ENCODE assay signal across 17 cellular contexts in the genomic region with DNA sequence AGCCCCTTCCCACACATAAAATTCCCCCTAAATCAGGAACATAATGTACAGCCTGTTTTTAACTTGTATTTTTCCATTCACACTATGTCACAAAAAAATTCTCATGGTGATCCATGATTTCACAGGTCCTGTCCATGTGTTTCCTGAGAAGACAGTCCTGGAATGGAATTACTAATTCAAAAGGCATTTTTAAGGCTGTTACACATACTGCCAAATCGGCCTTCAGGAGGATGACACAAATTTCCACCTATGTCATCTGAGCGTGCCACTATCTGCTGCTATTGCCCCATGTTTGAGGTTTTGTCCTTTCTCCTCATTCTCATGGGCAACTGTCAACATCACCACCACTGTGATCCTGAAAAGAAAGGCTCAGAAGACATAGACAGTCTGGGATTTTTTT.
A peak's percentile ranks its signal among the peaks of the same experiment; 100 is the strongest.
DNase-seq lines count a peak whose midpoint lies in the region; ATAC-seq, FAIRE-seq and TF ChIP-seq lines count a peak whose summit lies in the region.
"Had no signal": no experiment of that assay in that cellular context is flagged by ENCODE, and none has a peak within 500 bp of the region (broad histone marks: within the 10 kb centered on the region; RNA-seq: fewer than 3 reads in every experiment).

No MANE protein-coding gene starts in this region.

- no peaks in the 10 kb centered on the region for H3K9me3 ChIP-seq in A549

- intact Hi-C loops in activated CD4-positive, alpha-beta T cell treated with anti-CD3 and anti-CD28 coated beads for 36 hours (cut with DNase I, micrococcal nuclease): no loop called here

- TF ChIP-seq RAD21 in A549 (conservative IDR thresholded peaks at IDR 0.05 in 1 of 2, IDR thresholded peaks at IDR 0.05 in 1 of 2): no peak

- no peak overlapping the region for H3K4me3 ChIP-seq in A549
- H3K4me3 ChIP-seq in coronary artery: no peak overlapping the region
- H3K4me3 ChIP-seq: lung had no signal

- peaks cover 72% of the 10 kb centered on the region for H3K4me1 Mint-ChIP-seq in HFFc6 (ENCODE audit: low read depth)
- H3K4me1 Mint-ChIP-seq in activated CD4-positive, alpha-beta T cell treated with anti-CD3 and anti-CD28 coated beads for 36 hours: peaks cover 5% of the 10 kb centered on the region

- no peaks in the 10 kb centered on the region for H3K27me3 ChIP-seq in foreskin keratinocyte

- 4% methylated on average over 2 of the region's 2 CpGs for WGBS in A549 (ENCODE audit: missing lambda C conversion rate)

- TF ChIP-seq EP300 in A549 (IDR thresholded peaks at IDR 0.05): no peak

- TF ChIP-seq POLR2A in A549 (IDR thresholded peaks at IDR 0.05; ENCODE audit: low read length) (no peak), GM12892 (IDR thresholded peaks at IDR 0.05; ENCODE audit: low read depth, low read length) (no peak)

- POLR2A ChIA-PET in A549 (lab: Yijun Ruan, JAX): no interaction called here
- POLR2A ChIA-PET in activated CD4-positive, alpha-beta T cell treated with anti-CD3 and anti-CD28 coated beads for 36 hours (lab: Charles Lee): no interaction called here

- CTCF ChIA-PET in A549 (lab: Yijun Ruan, JAX): no interaction called here
- CTCF ChIA-PET in activated CD4-positive, alpha-beta T cell treated with anti-CD3 and anti-CD28 coated beads for 36 hours (lab: Charles Lee): no interaction called here

- peak; percentile 66 to 88 for ATAC-seq in A549
- ATAC-seq in foreskin keratinocyte: peak; percentile 82
- no peak for ATAC-seq in activated CD4-positive, alpha-beta T cell treated with anti-CD3 and anti-CD28 coated beads for 36 hours
- ATAC-seq: activated T-cell treated with anti-CD3 and anti-CD28 coated beads, Interleukin-2, amount 50 U/mL, for 4 hours; T-cell had no signal

- peaks cover 3% of the 10 kb centered on the region; the same call in 1 of the 2 replicates for H3K27me3 Mint-ChIP-seq in HFFc6 (ENCODE audit: insufficient read depth)
- no peaks in the 10 kb centered on the region for H3K27me3 Mint-ChIP-seq in activated CD4-positive, alpha-beta T cell treated with anti-CD3 and anti-CD28 coated beads for 36 hours
- H3K27me3 Mint-ChIP-seq: T-cell had no signal

- H3K27ac Mint-ChIP-seq in HFFc6: peak overlapping the region; percentile 93
- no peak overlapping the region for H3K27ac Mint-ChIP-seq in activated CD4-positive, alpha-beta T cell treated with anti-CD3 and anti-CD28 coated beads for 36 hours
- H3K27ac Mint-ChIP-seq: T-cell had no signal

- H3K27ac ChIP-seq in A549 (peak overlapping the region; percentile 11 to 63; a peak in 2 of 6 replicates), foreskin keratinocyte (no peak overlapping the region), coronary artery (no peak overlapping the region)

- H3K4me1 ChIP-seq in A549 (peaks cover 18% of the 10 kb centered on the region), foreskin keratinocyte (peaks cover 17% of the 10 kb centered on the region)

- H3K4me2 ChIP-seq in A549: peak overlapping the region; percentile 44

- no peak for FAIRE-seq in A549 (lab: Jason Lieb, UNC)
- FAIRE-seq in GM12892 (lab: Jason Lieb, UNC): no peak
- FAIRE-seq: endometrium had no signal

- no peaks in the 10 kb centered on the region for H3K9me3 Mint-ChIP-seq in HFFc6
- no peaks in the 10 kb centered on the region for H3K9me3 Mint-ChIP-seq in activated CD4-positive, alpha-beta T cell treated with anti-CD3 and anti-CD28 coated beads for 36 hours (ENCODE audit: low read depth)
- H3K9me3 Mint-ChIP-seq: activated T-cell treated with anti-CD3 and anti-CD28 coated beads, Interleukin-2, amount 50 U/mL, for 4 hours; T-cell had no signal

- H3K4me3 Mint-ChIP-seq in HFFc6: peak overlapping the region; percentile 60
- no peak overlapping the region for H3K4me3 Mint-ChIP-seq in activated CD4-positive, alpha-beta T cell treated with anti-CD3 and anti-CD28 coated beads for 36 hours
- H3K4me3 Mint-ChIP-seq: activated T-cell treated with anti-CD3 and anti-CD28 coated beads, Interleukin-2, amount 50 U/mL, for 4 hours; T-cell had no signal

- DNase-seq in A549 (ENCODE audit: low read depth in 1 of 2, low spot score in 1 of 2) (peak; percentile 37 to 38), HFFc6 (peak; percentile 93), amniotic stem cell (lab: John Stamatoyannopoulos, UW) (peak; percentile 32), foreskin keratinocyte (peak; percentile 64 to 84), GM20000 (ENCODE audit: low spot score) (no peak), GM12892 (ENCODE audit: insufficient read length) (no peak), coronary artery (ENCODE audit: low spot score) (no peak)
- no peak for DNase-seq in activated CD4-positive, alpha-beta T cell treated with anti-CD3 and anti-CD28 coated beads for 36 hours
- DNase-seq: activated CD4-positive, CD25-positive, alpha-beta regulatory T cell treated with anti-CD3 and anti-CD28 coated beads, Interleukin-2, amount 50 U/mL, for 72 hours; activated T-cell treated with anti-CD3 and anti-CD28 coated beads, Interleukin-2, amount 50 U/mL, for 4 hours; AML-193; DND-41; NCI-H2107; stimulated activated CD4-positive, alpha-beta T cell treated with anti-CD3 and anti-CD28 coated beads, Interleukin-1b, Interleukin-23, amount 100 ng/mL, for 48 hours; T-cell had no signal

- peaks cover 42% of the 10 kb centered on the region for H3K36me3 Mint-ChIP-seq in HFFc6 (ENCODE audit: low read depth)
- no peaks in the 10 kb centered on the region for H3K36me3 Mint-ChIP-seq in activated CD4-positive, alpha-beta T cell treated with anti-CD3 and anti-CD28 coated beads for 36 hours (ENCODE audit: low read depth)
- H3K36me3 Mint-ChIP-seq: T-cell had no signal

- TF ChIP-seq CTCF in A549 (IDR thresholded peaks at IDR 0.05) (no peak), HFFc6 (IDR thresholded peaks at IDR 0.05) (no peak), foreskin keratinocyte (conservative IDR thresholded peaks at IDR 0.05) (no peak), GM20000 (IDR thresholded peaks at IDR 0.05; ENCODE audit: extremely low read depth, missing control alignments) (no peak), coronary artery (IDR thresholded peaks at IDR 0.05) (no peak)

TF ChIP-seq in A549, 52 proteins besides CTCF, POLR2A, EP300 and RAD21:
- TF ChIP-seq, protein P1, sequence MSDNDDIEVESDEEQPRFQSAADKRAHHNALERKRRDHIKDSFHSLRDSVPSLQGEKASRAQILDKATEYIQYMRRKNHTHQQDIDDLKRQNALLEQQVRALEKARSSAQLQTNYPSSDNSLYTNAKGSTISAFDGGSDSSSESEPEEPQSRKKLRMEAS (IDR thresholded peaks at IDR 0.05): no peak
- TF ChIP-seq TFCP2L1 (CRISPR knock-in tag; IDR thresholded peaks at IDR 0.05) (no peak), BHLHE40 (IDR thresholded peaks at IDR 0.05; ENCODE audit: low read depth, low read length) (no peak), CEBPB (IDR thresholded peaks at IDR 0.05) (peak; percentile 12 to 19; a peak in 1 of 4 replicates), EHF (CRISPR knock-in tag; IDR thresholded peaks at IDR 0.05) (no peak), JUN (IDR thresholded peaks at IDR 0.05) (no peak), JUNB (IDR thresholded peaks at IDR 0.05) (peak; percentile 36; the same call in 1 of the 2 replicates), SREBF2 (IDR thresholded peaks at IDR 0.05) (no peak)
- TF ChIP-seq, protein P2, sequence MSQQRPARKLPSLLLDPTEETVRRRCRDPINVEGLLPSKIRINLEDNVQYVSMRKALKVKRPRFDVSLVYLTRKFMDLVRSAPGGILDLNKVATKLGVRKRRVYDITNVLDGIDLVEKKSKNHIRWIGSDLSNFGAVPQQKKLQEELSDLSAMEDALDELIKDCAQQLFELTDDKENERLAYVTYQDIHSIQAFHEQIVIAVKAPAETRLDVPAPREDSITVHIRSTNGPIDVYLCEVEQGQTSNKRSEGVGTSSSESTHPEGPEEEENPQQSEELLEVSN (IDR thresholded peaks at IDR 0.05; ENCODE audit: borderline replicate concordance, low read depth): no peak

Comparison
In these comparisons a context has a peak if more than half of its experiments do, and no peak if none do; other contexts are left out.
1. DNase-seq: peak in A549 (2 of 2), HFFc6 (single experiment), amniotic stem cell (single experiment) and foreskin keratinocyte (2 of 2); none in activated CD4-positive, alpha-beta T cell treated with anti-CD3 and anti-CD28 coated beads for 36 hours (single experiment), GM20000 (single experiment), GM12892 (single experiment) and coronary artery (single experiment).
2. H3K27ac ChIP-seq: peak in A549 (2 of 2); none in foreskin keratinocyte (single experiment) and coronary artery (0 of 2).